In genomic region chr11:61968758-61969390, GRCh38 we compare ENCODE assay signal across 9 cellular contexts. TPM values are rescaled to one million over a fixed set of nuclear protein-coding genes. Genes with fewer than 3 reads are reported as not detected.
DNase-seq lines count a peak whose midpoint lies in the region; ATAC-seq and TF ChIP-seq lines count a peak whose summit lies in the region.
"Had no signal": no experiment of that assay in that cellular context is flagged by ENCODE, and none has a peak within 500 bp of the region (broad histone marks: within the 10 kb centered on the region; RNA-seq: fewer than 3 reads in every experiment).

No MANE protein-coding gene starts in this region.

- peak; percentile 30 for DNase-seq in activated CD8-positive, alpha-beta memory T cell treated with anti-CD3 and anti-CD28 coated beads, Interleukin-2, amount 10 ng/mL, durations not matched to agents 7 days and 5 days
- no peak for DNase-seq in activated CD8-positive, alpha-beta memory T cell treated with anti-CD3 and anti-CD28 coated beads, Interleukin-2, amount 50 U/mL, for 48 hours
- DNase-seq in memory B cell (ENCODE audit: low spot score in 2 of 2): no peak
- no peak for DNase-seq in DMS53 (lab: John Stamatoyannopoulos, UW)
- no peak for DNase-seq in SIG-M5 treated with dmso at 0.1 percent for 504 hours (lab: John Stamatoyannopoulos, UW; ENCODE audit: unreplicated experiment)
- DNase-seq: cerebellar nuclear complex had no signal

- H3K27me3 Mint-ChIP-seq in activated CD8-positive, alpha-beta memory T cell treated with anti-CD3 and anti-CD28 coated beads, Interleukin-2, amount 10 ng/mL, durations not matched to agents 7 days and 5 days: no peaks in the 10 kb centered on the region
- H3K27me3 Mint-ChIP-seq in brain (peaks cover 4% of the 10 kb centered on the region), memory B cell (no peaks in the 10 kb centered on the region)

- peak overlapping the region; percentile 98 for H3K27ac ChIP-seq in thymus (ENCODE audit: low read depth)

- no peaks in the 10 kb centered on the region for H3K9me3 ChIP-seq in thymus (ENCODE audit: control insufficient read depth)

- no peak overlapping the region for H3K27ac Mint-ChIP-seq in activated CD8-positive, alpha-beta memory T cell treated with anti-CD3 and anti-CD28 coated beads, Interleukin-2, amount 10 ng/mL, durations not matched to agents 7 days and 5 days
- H3K27ac Mint-ChIP-seq in brain (peak overlapping the region; percentile 87 to 100 (median 96)), memory B cell (peak overlapping the region; percentile 94)

- H3K36me3 Mint-ChIP-seq in activated CD8-positive, alpha-beta memory T cell treated with anti-CD3 and anti-CD28 coated beads, Interleukin-2, amount 10 ng/mL, durations not matched to agents 7 days and 5 days: peaks cover 24% of the 10 kb centered on the region
- H3K36me3 Mint-ChIP-seq in brain: peaks cover 29% of the 10 kb centered on the region
- H3K36me3 Mint-ChIP-seq in memory B cell: peaks cover 11% of the 10 kb centered on the region

- no peak for ATAC-seq in activated CD8-positive, alpha-beta memory T cell treated with anti-CD3 and anti-CD28 coated beads, Interleukin-2, amount 10 ng/mL, durations not matched to agents 7 days and 5 days
- ATAC-seq in memory B cell (ENCODE audit: low read depth) (no peak), GM18520 (IDR thresholded peaks at IDR 0.05; ENCODE audit: unreplicated experiment) (no peak)

- H3K4me1 Mint-ChIP-seq in activated CD8-positive, alpha-beta memory T cell treated with anti-CD3 and anti-CD28 coated beads, Interleukin-2, amount 10 ng/mL, durations not matched to agents 7 days and 5 days: peaks cover 62% of the 10 kb centered on the region
- H3K4me1 Mint-ChIP-seq in brain (peaks cover 79% of the 10 kb centered on the region), memory B cell (peaks cover 39% of the 10 kb centered on the region)

- peaks cover 10% of the 10 kb centered on the region for H3K36me3 ChIP-seq in thymus (ENCODE audit: control insufficient read depth, insufficient read depth)

- CTCF ChIA-PET in activated CD8-positive, alpha-beta memory T cell treated with anti-CD3 and anti-CD28 coated beads, Interleukin-2, amount 10 ng/mL, durations not matched to agents 7 days and 5 days (lab: Charles Lee): interaction anchor here (1.3 to 6.6 kb wide), 3 partner anchors 71 to 140 kb away, joined by 5 to 35 read pairs (median 16); no protein-coding TSS in a partner anchor

- peaks cover 11% of the 10 kb centered on the region for H3K4me1 ChIP-seq in thymus (ENCODE audit: control insufficient read depth, insufficient read depth, low read length)

- 94% methylated on average over 16 of the region's 16 CpGs for WGBS in thymus

- no peaks in the 10 kb centered on the region for H3K27me3 ChIP-seq in thymus (ENCODE audit: control insufficient read depth, insufficient read depth)

- no peaks in the 10 kb centered on the region for H3K9me3 Mint-ChIP-seq in activated CD8-positive, alpha-beta memory T cell treated with anti-CD3 and anti-CD28 coated beads, Interleukin-2, amount 10 ng/mL, durations not matched to agents 7 days and 5 days (ENCODE audit: low read depth)
- H3K9me3 Mint-ChIP-seq in brain (peaks cover 0 to 8% (median 0%) of the 10 kb centered on the region in 5 experiments), memory B cell (no peaks in the 10 kb centered on the region)

- no peak for TF ChIP-seq CTCF in brain (conservative IDR thresholded peaks at IDR 0.05)

- peak overlapping the region; percentile 88 for H3K4me3 Mint-ChIP-seq in activated CD8-positive, alpha-beta memory T cell treated with anti-CD3 and anti-CD28 coated beads, Interleukin-2, amount 10 ng/mL, durations not matched to agents 7 days and 5 days
- H3K4me3 Mint-ChIP-seq in brain (peak overlapping the region; percentile 91 to 100 (median 96)), memory B cell (no peak overlapping the region)

- peak overlapping the region; percentile 90 for H3K4me3 ChIP-seq in thymus (ENCODE audit: low read length)

RNA-seq across cellular contexts. Expression of gene FTH1, which starts 1.4 kb away (rescaled TPM):
- 100 to 1,000 TPM; 740 to 867 TPM for total RNA-seq in activated CD8-positive, alpha-beta memory T cell treated with anti-CD3 and anti-CD28 coated beads, Interleukin-2, amount 10 ng/mL, durations not matched to agents 7 days and 5 days
- polyA plus RNA-seq in brain (ENCODE audit: insufficient read depth, low read depth, low replicate concordance) (7,408 TPM), thymus (3,415 TPM)

RNA-seq across cellular contexts. Expression of gene BEST1, which starts 18.7 kb away (rescaled TPM):
- total RNA-seq in activated CD8-positive, alpha-beta memory T cell treated with anti-CD3 and anti-CD28 coated beads, Interleukin-2, amount 10 ng/mL, durations not matched to agents 7 days and 5 days: not detected
- polyA plus RNA-seq in brain (ENCODE audit: insufficient read depth, low read depth, low replicate concordance): 12.1 TPM
- 3.3 TPM for polyA plus RNA-seq in thymus

RNA-seq across cellular contexts. Expression of gene RAB3IL1, which starts 51.5 kb away (rescaled TPM):
- not detected for total RNA-seq in activated CD8-positive, alpha-beta memory T cell treated with anti-CD3 and anti-CD28 coated beads, Interleukin-2, amount 10 ng/mL, durations not matched to agents 7 days and 5 days
- polyA plus RNA-seq in brain (ENCODE audit: insufficient read depth, low read depth, low replicate concordance) (5.9 TPM), thymus (14.2 TPM)
